In the genomic region with DNA sequence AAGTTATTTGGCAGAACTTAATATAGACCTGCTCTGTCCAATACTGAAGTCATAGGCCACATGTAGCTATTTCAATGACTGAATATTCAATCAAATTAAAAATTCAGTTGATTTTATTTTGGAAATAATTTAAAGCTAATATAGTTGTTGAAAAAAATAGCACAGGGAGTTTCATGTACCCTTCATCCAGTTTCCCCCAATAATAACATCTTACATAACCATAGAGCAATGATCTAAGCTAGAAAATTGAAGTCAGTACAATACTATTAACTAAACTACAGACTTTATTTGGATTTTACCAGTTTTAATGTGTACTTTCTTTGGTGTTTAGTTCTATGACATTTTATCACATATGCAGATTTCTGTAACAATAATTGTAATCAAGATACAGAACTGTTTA, we compare ENCODE assay signal across 1 cellular context.
"Had no signal": no experiment of that assay in that cellular context is flagged by ENCODE, and none has a peak within 500 bp of the region (broad histone marks: within the 10 kb centered on the region; RNA-seq: fewer than 3 reads in every experiment).

No MANE protein-coding gene starts in this region.

- H3K4me3 ChIP-seq: GM12878 had no signal

- ATAC-seq: GM12878 had no signal
